ENCODE assay signal across 16 cellular contexts in the genomic region with DNA sequence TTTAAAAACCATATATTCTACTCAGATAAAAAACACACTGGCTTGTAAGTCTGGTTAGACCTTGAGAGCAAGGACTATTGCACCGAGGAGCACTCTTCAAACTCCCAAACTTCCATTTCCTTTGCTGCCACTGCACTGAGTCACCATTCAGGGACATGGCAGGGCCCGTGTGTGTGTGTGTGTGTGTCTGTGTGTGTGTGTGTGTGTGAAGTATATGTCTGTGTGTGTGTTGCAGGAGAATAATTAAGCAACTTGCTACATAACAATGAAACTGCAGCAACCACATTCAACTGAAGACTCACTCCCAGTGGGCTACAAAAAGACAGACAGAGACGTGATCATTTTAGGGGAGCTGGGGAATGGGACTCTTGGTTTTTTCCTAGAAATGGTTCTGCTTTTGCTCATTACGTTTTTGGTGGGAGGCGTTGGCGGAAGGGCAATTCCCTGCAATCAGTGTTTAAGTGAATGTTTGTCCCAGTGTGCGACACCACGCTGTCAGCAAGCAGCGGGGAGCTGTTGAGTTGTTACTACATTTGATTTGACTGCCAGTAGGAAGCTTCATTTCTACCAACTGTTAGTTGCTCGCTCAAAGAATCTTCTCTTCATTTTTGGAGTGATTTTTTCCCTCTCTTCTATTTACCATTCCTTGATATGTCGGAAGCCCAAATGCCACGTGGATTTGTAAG. TPM values are rescaled to one million over a fixed set of nuclear protein-coding genes. Genes with fewer than 3 reads are reported as not detected.
A peak's percentile ranks its signal among the peaks of the same experiment; 100 is the strongest.
DNase-seq lines count a peak whose midpoint lies in the region; ATAC-seq and TF ChIP-seq lines count a peak whose summit lies in the region.
"Had no signal": no experiment of that assay in that cellular context is flagged by ENCODE, and none has a peak within 500 bp of the region (broad histone marks: within the 10 kb centered on the region; RNA-seq: fewer than 3 reads in every experiment).

No MANE protein-coding gene starts in this region.

- no peak overlapping the region for H3K27ac Mint-ChIP-seq in nephron
- H3K27ac Mint-ChIP-seq: stimulated activated naive B cell treated with anti-CD40 and anti-IgM and Interleukin-4, amounts not matched to agents 10 μg/mL and 1 μg/mL and 100 μg/mL, for 72 hours had no signal

- DNase-seq in ELR (ENCODE audit: low read depth), result peak; percentile 19
- DNase-seq in NCI-H1694 treated with DMSO at 0.1 percent for 48 hours (lab: John Stamatoyannopoulos, UW), result peak; percentile 56
- DNase-seq in fibroblast of pulmonary artery (ENCODE audit: low read depth), result peak; percentile 12
- no peak for DNase-seq in aorta
- DNase-seq in GM13977 (ENCODE audit: low spot score), result no peak
- no peak for DNase-seq in A673 (ENCODE audit: low spot score)
- DNase-seq in esophagus squamous epithelium (lab: John Stamatoyannopoulos, UW), result no peak
- DNase-seq: activated CD4-positive, alpha-beta T cell treated with anti-CD3 and anti-CD28 coated beads for 4 hours; caudate nucleus; NCI-H1436 treated with DMSO at 0.1 percent for 48 hours; stimulated activated CD4-positive, alpha-beta T cell treated with anti-CD3 and anti-CD28 coated beads, Interleukin-2, amount 100 ng/mL, for 24 hours; stimulated activated naive B cell treated with anti-CD40 and anti-IgM and Interleukin-4, amounts not matched to agents 10 μg/mL and 1 μg/mL and 100 μg/mL, for 72 hours; SW 1271 had no signal

- in situ Hi-C loops in GM13977 (cut with MboI; ENCODE audit: low pct_unique_long_range_greater_than_20kb, low sequenced_read_pairs, unreplicated experiment), result no loop called here

- peak overlapping the region in 2 of 3 experiments; percentile 5 to 20 for H3K4me3 Mint-ChIP-seq in nephron
- H3K4me3 Mint-ChIP-seq: stimulated activated naive B cell treated with anti-CD40 and anti-IgM and Interleukin-4, amounts not matched to agents 10 μg/mL and 1 μg/mL and 100 μg/mL, for 72 hours had no signal

- intact Hi-C loops in aorta (cut with DNase I) (no loop called here), A673 (cut with micrococcal nuclease; ENCODE audit: unreplicated experiment) (no loop called here), esophagus squamous epithelium (cut with DNase I) (no loop called here)

- peaks cover 13% of the 10 kb centered on the region for H3K4me1 Mint-ChIP-seq in nephron
- H3K4me1 Mint-ChIP-seq: stimulated activated naive B cell treated with anti-CD40 and anti-IgM and Interleukin-4, amounts not matched to agents 10 μg/mL and 1 μg/mL and 100 μg/mL, for 72 hours had no signal

- H3K36me3 Mint-ChIP-seq in nephron (ENCODE audit: low read depth), result no peaks in the 10 kb centered on the region
- H3K36me3 Mint-ChIP-seq: stimulated activated naive B cell treated with anti-CD40 and anti-IgM and Interleukin-4, amounts not matched to agents 10 μg/mL and 1 μg/mL and 100 μg/mL, for 72 hours had no signal

- CTCF ChIA-PET in A673 (lab: Charles Lee), result no interaction called here

- no peak for TF ChIP-seq CTCF in fibroblast of pulmonary artery (IDR thresholded peaks at IDR 0.05; ENCODE audit: low read length, missing control alignments)
- TF ChIP-seq CTCF in nephron (IDR thresholded peaks at IDR 0.05; ENCODE audit: unreplicated experiment in 3 of 3), result no peak
- TF ChIP-seq CTCF in GM13977 (IDR thresholded peaks at IDR 0.05; ENCODE audit: extremely low read depth, insufficient read depth, missing control alignments), result no peak
- no peak for TF ChIP-seq CTCF in A673 (conservative IDR thresholded peaks at IDR 0.05; ENCODE audit: low read depth, low read length)
- TF ChIP-seq CTCF in esophagus squamous epithelium (IDR thresholded peaks at IDR 0.05), result no peak

- POLR2A ChIA-PET in A673 (lab: Charles Lee; ENCODE audit: low non-redundant PET), result no interaction called here

- H3K4me1 ChIP-seq in aorta (ENCODE audit: control insufficient read depth in 1 of 2, insufficient read depth in 2 of 2, low read length in 2 of 2) (no peaks in the 10 kb centered on the region), A673 (ENCODE audit: insufficient read depth, low read length, poor library complexity, severe bottlenecking) (no peaks in the 10 kb centered on the region), esophagus squamous epithelium (no peaks in the 10 kb centered on the region)

- ATAC-seq in aorta (ENCODE audit: low FRiP score), result no peak
- ATAC-seq: stimulated activated naive B cell treated with anti-CD40 and anti-IgM and Interleukin-4, amounts not matched to agents 10 μg/mL and 1 μg/mL and 100 μg/mL, for 72 hours had no signal

- H3K9me3 ChIP-seq in aorta (ENCODE audit: control insufficient read depth, low read length), result no peaks in the 10 kb centered on the region
- no peaks in the 10 kb centered on the region for H3K9me3 ChIP-seq in A673 (ENCODE audit: low read depth, low read length, poor library complexity, severe bottlenecking)
- no peaks in the 10 kb centered on the region for H3K9me3 ChIP-seq in esophagus squamous epithelium

- H3K27me3 ChIP-seq in aorta (ENCODE audit: control insufficient read depth in 1 of 2, insufficient read depth in 2 of 2, low read length in 1 of 2), result no peaks in the 10 kb centered on the region
- H3K27me3 ChIP-seq in A673 (replicated peaks; ENCODE audit: insufficient read depth, low read depth, low read length, poor library complexity), result peaks cover 62% of the 10 kb centered on the region
- no peaks in the 10 kb centered on the region for H3K27me3 ChIP-seq in esophagus squamous epithelium

- whole genome bisulfite sequencing in aorta, 2 donors, result 17 to 21% methylated on average over 12 of the region's 12 CpGs
- WGBS in esophagus squamous epithelium, 2 donors, result 47 to 57% methylated on average over 11 to 12 of the region's 12 CpGs

- BruUV-seq in A673 (replicated peaks; lab: Mats Ljungman, UMichigan), result no TSS peak

- no peaks in the 10 kb centered on the region for H3K9me3 Mint-ChIP-seq in nephron
- H3K9me3 Mint-ChIP-seq: stimulated activated naive B cell treated with anti-CD40 and anti-IgM and Interleukin-4, amounts not matched to agents 10 μg/mL and 1 μg/mL and 100 μg/mL, for 72 hours had no signal

- H3K4me3 ChIP-seq in fibroblast of pulmonary artery (replicated peaks; ENCODE audit: low read depth, low read length) (no peak overlapping the region), aorta (ENCODE audit: low read length in 2 of 2) (no peak overlapping the region), A673 (ENCODE audit: low read depth, low read length, poor library complexity, severe bottlenecking) (no peak overlapping the region), esophagus squamous epithelium (no peak overlapping the region)

- H3K36me3 ChIP-seq in aorta (ENCODE audit: control insufficient read depth in 1 of 2, insufficient read depth in 2 of 2, low read length in 1 of 2) (no peaks in the 10 kb centered on the region), A673 (ENCODE audit: insufficient read depth, low read length, poor library complexity, severe bottlenecking) (no peaks in the 10 kb centered on the region), esophagus squamous epithelium (no peaks in the 10 kb centered on the region)

- peaks cover 23% of the 10 kb centered on the region for H3K27me3 Mint-ChIP-seq in nephron (ENCODE audit: low read depth)

- H3K27ac ChIP-seq in aorta (ENCODE audit: low read depth in 1 of 2, low read length in 2 of 2) (no peak overlapping the region), A673 (ENCODE audit: low read depth, low read length, poor library complexity, severe bottlenecking) (no peak overlapping the region), esophagus squamous epithelium (no peak overlapping the region)
- H3K27ac ChIP-seq: C4-2B had no signal

- TF ChIP-seq POLR2A in esophagus squamous epithelium (IDR thresholded peaks at IDR 0.05), result no peak

RNA-seq across cellular contexts. Expression of a gene that starts 36.2 kb away (rescaled TPM):
- total RNA-seq in aorta, result under 1 TPM in 1 of 2 donors, not detected in 1; 0.21 TPM
- 1 to 10 TPM in 1 of 2 donors, not detected in 1; 1.3 TPM for polyA plus RNA-seq in aorta
- not detected in 2 replicates for total RNA-seq in A673 (2021)
- total RNA-seq in esophagus squamous epithelium, result under 1 TPM; 0.13 to 0.76 (median 0.24) TPM
- total RNA-seq: osteoblast had no signal

Comparison
In these comparisons a context has a peak if more than half of its experiments do, and no peak if none do; other contexts are left out.
1. DNase-seq: peak in ELR (single experiment), NCI-H1694 treated with DMSO at 0.1 percent for 48 hours (single experiment) and fibroblast of pulmonary artery (single experiment); none in aorta (0 of 2), GM13977 (single experiment), A673 (single experiment) and esophagus squamous epithelium (single experiment).